10 cellular contexts compared by ENCODE assay signal in genomic region chr2:62307469-62308389, GRCh38.
A peak's percentile ranks its signal among the peaks of the same experiment; 100 is the strongest.
DNase-seq lines count a peak whose midpoint lies in the region; ATAC-seq and TF ChIP-seq lines count a peak whose summit lies in the region.
"Had no signal": no experiment of that assay in that cellular context is flagged by ENCODE, and none has a peak within 500 bp of the region (broad histone marks: within the 10 kb centered on the region; RNA-seq: fewer than 3 reads in every experiment).

No MANE protein-coding gene starts in this region.

- H2BK12ac ChIP-seq in trophoblast cell (ENCODE audit: low read length) = peak overlapping the region; percentile 78

- BruUV-seq in Calu3 (replicated peaks; lab: Mats Ljungman, UMichigan) = TSS peak; percentile 88

- H3K36me3 Mint-ChIP-seq in Calu3 (ENCODE audit: insufficient read depth, unreplicated experiment) = peaks cover 30% of the 10 kb centered on the region
- no peaks in the 10 kb centered on the region for H3K36me3 Mint-ChIP-seq in endothelial cell (ENCODE audit: low read depth, unreplicated experiment)

- no peaks in the 10 kb centered on the region for H3K27me3 Mint-ChIP-seq in Calu3 (ENCODE audit: unreplicated experiment)
- H3K27me3 Mint-ChIP-seq in endothelial cell (ENCODE audit: unreplicated experiment) = peaks cover 4% of the 10 kb centered on the region

- peak overlapping the region; percentile 57 for H3K18ac ChIP-seq in trophoblast cell (ENCODE audit: low read length)

- peak overlapping the region; percentile 4 for H3K4ac ChIP-seq in trophoblast cell (ENCODE audit: low read depth, low read length)

- H3K9me3 ChIP-seq in Loucy (ENCODE audit: insufficient read depth, low read depth, low read length) (no peaks in the 10 kb centered on the region), trophoblast cell (ENCODE audit: insufficient read depth, low read depth, low read length) (no peaks in the 10 kb centered on the region)
- H3K9me3 ChIP-seq in effector memory CD4-positive, alpha-beta T cell (ENCODE audit: control insufficient read depth, low read length) = no peaks in the 10 kb centered on the region
- H3K9me3 ChIP-seq: sigmoid colon had no signal

- intact Hi-C loops in Calu3 (cut with micrococcal nuclease; ENCODE audit: unreplicated experiment) = loop anchor here (5.0 kb wide), 2 partner anchors 100 to 110 kb away; partner anchors contain the start of gene B3GNT2

- no peak for TF ChIP-seq CTCF in Calu3 (IDR thresholded peaks at IDR 0.05; ENCODE audit: unreplicated experiment)
- no peak for TF ChIP-seq CTCF in Loucy (conservative IDR thresholded peaks at IDR 0.05; ENCODE audit: low read length)
- no peak for TF ChIP-seq CTCF in endothelial cell (IDR thresholded peaks at IDR 0.05; ENCODE audit: unreplicated experiment)

- no peak overlapping the region for H3K23ac ChIP-seq in trophoblast cell (ENCODE audit: low read length)

- peak overlapping the region; percentile 46 for H4K8ac ChIP-seq in trophoblast cell (ENCODE audit: low read depth, low read length)

- H3K14ac ChIP-seq in trophoblast cell (ENCODE audit: low read length) = peak overlapping the region; percentile 74

- H2BK120ac ChIP-seq in trophoblast cell (ENCODE audit: insufficient read depth, low read length, poor library complexity) = peak overlapping the region; percentile 92

- H3K79me2 ChIP-seq in Loucy (ENCODE audit: insufficient read depth, low read length) (peaks cover 46% of the 10 kb centered on the region; the same call in 1 of the 2 replicates), trophoblast cell (ENCODE audit: control insufficient read depth, insufficient read depth, low read length, poor library complexity) (no peaks in the 10 kb centered on the region)

- no peak overlapping the region for H3K27ac ChIP-seq in trophoblast cell (ENCODE audit: low read depth, low read length)
- H3K27ac ChIP-seq in effector memory CD4-positive, alpha-beta T cell (ENCODE audit: insufficient read depth, low read length, poor library complexity, severe bottlenecking) = no peak overlapping the region

- peak overlapping the region; percentile 78 for H2BK5ac ChIP-seq in trophoblast cell (ENCODE audit: low read depth, low read length, poor library complexity)

- peaks cover 19% of the 10 kb centered on the region; the same call in 1 of the 2 replicates for H3F3A ChIP-seq in Loucy (ENCODE audit: low read depth)

- H3K4me3 Mint-ChIP-seq in Calu3 (ENCODE audit: low read depth, unreplicated experiment) = peak overlapping the region; percentile 41
- peak overlapping the region; percentile 52 for H3K4me3 Mint-ChIP-seq in endothelial cell (ENCODE audit: unreplicated experiment)

- no peaks in the 10 kb centered on the region for H4K20me1 ChIP-seq in Loucy (ENCODE audit: insufficient read depth, low read length, poor library complexity, severe bottlenecking)

- peaks cover 17% of the 10 kb centered on the region for H3K79me1 ChIP-seq in trophoblast cell (ENCODE audit: low read length)

- H3K36me3 ChIP-seq in Loucy (ENCODE audit: insufficient read depth, low read length) (no peaks in the 10 kb centered on the region), trophoblast cell (ENCODE audit: control insufficient read depth in 1 of 2, insufficient read depth in 2 of 2, low read length in 2 of 2) (no peaks in the 10 kb centered on the region)
- H3K36me3 ChIP-seq in effector memory CD4-positive, alpha-beta T cell (ENCODE audit: control insufficient read depth, insufficient read depth, low read length) = no peaks in the 10 kb centered on the region
- H3K36me3 ChIP-seq: sigmoid colon had no signal

- no peaks in the 10 kb centered on the region for H3K9me2 ChIP-seq in Loucy (replicated peaks; ENCODE audit: low read depth, low read length)

- H4K12ac ChIP-seq in trophoblast cell (ENCODE audit: low read depth, low read length) = no peak overlapping the region

- H3K27ac Mint-ChIP-seq in Calu3 (ENCODE audit: unreplicated experiment) (peak overlapping the region; percentile 93), endothelial cell (ENCODE audit: unreplicated experiment) (peak overlapping the region; percentile 98)

- peaks cover 90% of the 10 kb centered on the region for H3K4me1 ChIP-seq in Loucy (ENCODE audit: insufficient read depth, low read length, poor library complexity, severe bottlenecking)
- peaks cover 39 to 42% of the 10 kb centered on the region in 2 experiments for H3K4me1 ChIP-seq in trophoblast cell (ENCODE audit: control insufficient read depth in 1 of 2, insufficient read depth in 2 of 2, low read length in 2 of 2)
- H3K4me1 ChIP-seq in effector memory CD4-positive, alpha-beta T cell (ENCODE audit: control insufficient read depth, insufficient read depth, low read length, poor library complexity, severe bottlenecking) = peaks cover 53% of the 10 kb centered on the region
- H3K4me1 ChIP-seq: sigmoid colon had no signal

- H3K4me3 ChIP-seq in Loucy (ENCODE audit: low read length, poor library complexity, severe bottlenecking) (peak overlapping the region; percentile 47), trophoblast cell (ENCODE audit: low read depth, low read length) (no peak overlapping the region)
- no peak overlapping the region for H3K4me3 ChIP-seq in effector memory CD4-positive, alpha-beta T cell (ENCODE audit: insufficient read depth, low read depth, low read length, poor library complexity, severe bottlenecking)
- H3K4me3 ChIP-seq: sigmoid colon had no signal

- no peak for ATAC-seq in HG03457 (IDR thresholded peaks at IDR 0.05; ENCODE audit: unreplicated experiment)

- DNase-seq in Calu3 (peak; percentile 62), endothelial cell (ENCODE audit: low spot score) (no peak), trophoblast cell (peak in 1 of 2 donors; percentile 51)
- no peak for DNase-seq in effector memory CD4-positive, alpha-beta T cell
- DNase-seq in stimulated activated CD4-positive, alpha-beta T cell treated with anti-CD3 and anti-CD28 coated beads, Interleukin-1b, Interleukin-23, amount 100 ng/mL, for 48 hours = no peak
- DNase-seq in stimulated activated CD4-positive, alpha-beta T cell treated with anti-CD3 and anti-CD28 coated beads, Interleukin-4, amount 100 ng/mL, for 24 hours = no peak
- DNase-seq: activated gamma-delta T cell, sigmoid colon had no signal

- H3K9me3 Mint-ChIP-seq in Calu3 (ENCODE audit: low read depth, unreplicated experiment) = no peaks in the 10 kb centered on the region
- no peaks in the 10 kb centered on the region for H3K9me3 Mint-ChIP-seq in endothelial cell (ENCODE audit: unreplicated experiment)

- CTCF ChIA-PET in Calu3 (lab: Charles Lee) = no interaction called here

- H3K4me2 ChIP-seq in Loucy (ENCODE audit: low read depth, low read length, poor library complexity, severe bottlenecking) = peak overlapping the region; percentile 87
- peak overlapping the region; percentile 24 for H3K4me2 ChIP-seq in trophoblast cell (ENCODE audit: low read length)

- no peaks in the 10 kb centered on the region for H3K27me3 ChIP-seq in Loucy (ENCODE audit: insufficient read depth, low read length, poor library complexity, severe bottlenecking)
- no peaks in the 10 kb centered on the region for H3K27me3 ChIP-seq in trophoblast cell (ENCODE audit: insufficient read depth, low read length)
- H3K27me3 ChIP-seq in effector memory CD4-positive, alpha-beta T cell (replicated peaks; ENCODE audit: control insufficient read depth, insufficient read depth, low read length, poor library complexity, severe bottlenecking) = no peaks in the 10 kb centered on the region
- H3K27me3 ChIP-seq: sigmoid colon had no signal

- WGBS in trophoblast cell (ENCODE audit: extremely low coverage, insufficient coverage, insufficient read length) = no CpG with 5 or more reads among the region's 15 CpGs

- H2AK5ac ChIP-seq in trophoblast cell (ENCODE audit: low read length) = no peak overlapping the region

- peak overlapping the region; percentile 66 for H3K9ac ChIP-seq in Loucy (ENCODE audit: low read depth, low read length, poor library complexity, severe bottlenecking)
- no peak overlapping the region for H3K9ac ChIP-seq in trophoblast cell (ENCODE audit: low read length)

- H4K91ac ChIP-seq in trophoblast cell (ENCODE audit: low read depth, low read length) = peak overlapping the region; percentile 53

- peaks cover 49% of the 10 kb centered on the region for H3K4me1 Mint-ChIP-seq in Calu3 (ENCODE audit: low read depth, unreplicated experiment)
- H3K4me1 Mint-ChIP-seq in endothelial cell (ENCODE audit: unreplicated experiment) = peaks cover 64% of the 10 kb centered on the region

- H2AFZ ChIP-seq in Loucy (ENCODE audit: low read length) (no peak overlapping the region), trophoblast cell (ENCODE audit: insufficient read depth, low read length, poor library complexity) (peak overlapping the region; percentile 30)
